8 cellular contexts compared by ENCODE assay signal in the genomic region with DNA sequence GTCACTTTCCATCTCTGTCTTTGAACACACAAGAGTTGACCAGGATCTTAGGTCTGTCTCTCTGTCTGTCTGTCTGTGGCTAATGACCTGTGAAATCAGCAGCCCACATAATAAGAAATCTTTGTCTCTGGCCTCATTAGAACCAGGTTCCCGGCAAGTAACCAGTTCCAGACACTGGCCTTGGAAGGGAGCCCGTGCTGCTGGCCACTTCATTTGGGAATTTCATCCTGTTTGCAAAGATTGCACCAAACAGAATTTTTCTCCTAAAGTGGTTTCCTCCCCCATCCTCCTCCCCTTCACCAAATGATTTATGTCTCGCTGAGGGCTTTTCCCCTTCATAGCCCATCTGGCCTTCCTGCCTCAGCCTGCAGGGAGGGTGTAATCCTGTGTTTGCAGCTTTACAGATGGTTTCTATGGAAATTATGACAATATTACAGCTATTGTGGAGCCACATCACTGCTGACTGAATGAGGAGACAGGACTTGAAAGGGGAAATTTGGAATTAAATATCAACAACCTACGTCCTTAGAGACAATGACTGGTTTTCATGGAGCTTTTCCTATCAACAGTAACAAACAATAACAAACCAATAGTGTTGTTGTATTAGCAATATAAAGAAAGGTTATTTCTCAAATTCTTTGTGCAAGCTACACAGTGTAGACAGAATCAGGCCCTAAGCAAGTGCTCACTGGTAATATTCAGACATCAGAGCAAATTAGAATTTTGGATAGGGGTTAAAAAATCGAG. TPM values are rescaled to one million over a fixed set of nuclear protein-coding genes. Genes with fewer than 3 reads are reported as not detected.
DNase-seq lines count a peak whose midpoint lies in the region; ATAC-seq and TF ChIP-seq lines count a peak whose summit lies in the region.

No MANE protein-coding gene starts in this region.

- peaks cover 50% of the 10 kb centered on the region for H3K4me1 Mint-ChIP-seq in mesothelial cell of epicardium

- no peak for ATAC-seq in HG02678 (IDR thresholded peaks at IDR 0.05; ENCODE audit: unreplicated experiment)
- ATAC-seq in GM18909 (IDR thresholded peaks at IDR 0.05; ENCODE audit: poor library complexity, unreplicated experiment), result no peak

- H3K4me3 ChIP-seq in BJ (ENCODE audit: low read depth, low read length) (no peak overlapping the region), cardiac fibroblast (replicated peaks in 1 of 2; ENCODE audit: low read depth in 2 of 2, low read length in 2 of 2) (no peak overlapping the region)

- no peak overlapping the region for H3K4me3 Mint-ChIP-seq in mesothelial cell of epicardium

- no peaks in the 10 kb centered on the region for H3K9me3 Mint-ChIP-seq in mesothelial cell of epicardium

- POLR2A ChIA-PET in BJ (lab: Charles Lee), result no interaction called here

- H3K36me3 Mint-ChIP-seq in mesothelial cell of epicardium, result no peaks in the 10 kb centered on the region

- no peaks in the 10 kb centered on the region for H3K36me3 ChIP-seq in BJ (ENCODE audit: control insufficient read depth, insufficient read depth, low read length)

- peak overlapping the region; percentile 86 for H3K27ac Mint-ChIP-seq in mesothelial cell of epicardium

- H3K27me3 ChIP-seq in BJ (ENCODE audit: control insufficient read depth, insufficient read depth, low read length), result no peaks in the 10 kb centered on the region

- DNase-seq in BJ (ENCODE audit: low read depth), result peak; percentile 98
- DNase-seq in NCI-H1930 (lab: John Stamatoyannopoulos, UW), result peak; percentile 46 to 59
- peak; percentile 95 to 98 for DNase-seq in cardiac fibroblast (ENCODE audit: low read depth in 2 of 2)
- peak; percentile 21 to 49 for DNase-seq in mesothelial cell of epicardium (ENCODE audit: low spot score in 2 of 2, unreplicated experiment in 2 of 2)
- no peak for DNase-seq in SKM-1 treated with dmso at 0.1 percent for 144 hours (lab: John Stamatoyannopoulos, UW; ENCODE audit: unreplicated experiment)
- no peak for DNase-seq in superior temporal gyrus (ENCODE audit: extremely low spot score)

- H3K27me3 Mint-ChIP-seq in mesothelial cell of epicardium (ENCODE audit: low read depth), result no peaks in the 10 kb centered on the region

- CTCF ChIA-PET in BJ (lab: Yijun Ruan, JAX), result interaction anchor here (0.7 to 5.0 kb wide), 7 partner anchors 9 to 75 kb away, joined by 3 to 26 read pairs (median 3); no protein-coding TSS in a partner anchor

- TF ChIP-seq CTCF in BJ (IDR thresholded peaks at IDR 0.05; ENCODE audit: insufficient read depth, low read depth, low read length) (no peak), cardiac fibroblast (IDR thresholded peaks at IDR 0.05; ENCODE audit: low read depth, low read length) (no peak), mesothelial cell of epicardium (IDR thresholded peaks at IDR 0.05; ENCODE audit: unreplicated experiment) (no peak)

RNA-seq across cellular contexts. Expression of a gene that starts 25.7 kb away (rescaled TPM):
- 48.3 and 49.6 TPM in 2 replicates for polyA plus RNA-seq in BJ (2011; rRNA removed)
- 33.4 and 42.2 TPM in 2 replicates for polyA minus RNA-seq in BJ (2011; rRNA and poly(A)+ RNA removed)
- 161 to 169 TPM (median 165 TPM) in 3 replicates for total RNA-seq in mesothelial cell of epicardium

Comparison
In these comparisons a context has a peak if more than half of its experiments do, and no peak if none do; other contexts are left out.
1. DNase-seq: peak in BJ (single experiment), NCI-H1930 (2 of 2), cardiac fibroblast (2 of 2) and mesothelial cell of epicardium (2 of 2); none in SKM-1 treated with dmso at 0.1 percent for 144 hours (single experiment) and superior temporal gyrus (single experiment).